Comparison of ENCODE assay signal across 8 cellular contexts in the genomic region with DNA sequence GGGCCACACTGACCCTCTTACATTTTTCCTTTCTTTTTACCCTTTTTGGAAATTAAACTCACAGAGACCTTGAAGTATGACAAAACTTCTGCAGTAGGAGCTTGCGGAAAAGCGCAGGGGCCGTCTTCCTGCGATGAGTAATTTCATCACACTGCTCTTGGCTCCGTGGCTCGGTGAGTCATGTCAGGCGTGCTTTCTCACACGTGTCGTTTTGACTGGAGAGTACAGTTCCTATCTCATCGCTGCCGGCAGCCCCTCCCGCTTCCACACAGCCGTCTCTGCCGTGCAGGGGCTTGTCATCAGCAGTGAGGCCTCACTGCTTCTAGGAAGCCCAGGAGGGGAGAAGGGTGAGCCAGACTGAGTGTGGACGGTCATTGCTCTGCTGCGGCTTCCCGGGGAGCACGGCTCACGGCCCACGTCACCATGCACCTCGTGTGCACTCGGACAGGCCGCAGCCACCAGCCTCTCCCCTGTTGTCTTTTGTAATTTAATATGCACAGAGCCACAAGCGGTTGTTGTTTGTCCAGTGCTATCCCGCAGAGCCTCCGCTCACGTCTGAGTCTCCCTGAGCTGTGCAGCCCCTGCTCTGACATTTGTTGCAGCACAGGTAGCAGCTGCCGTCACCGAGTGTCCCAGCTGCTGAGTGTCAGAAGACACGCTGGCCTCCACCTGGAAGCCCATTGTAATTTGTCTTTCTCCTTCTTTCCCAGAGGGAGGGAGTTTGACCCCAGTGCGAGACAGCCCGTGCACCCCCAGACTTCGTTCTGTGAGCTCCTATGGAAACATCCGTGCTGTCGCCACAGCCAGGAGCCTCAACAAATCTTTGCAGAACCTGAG.
DNase-seq lines count a peak whose midpoint lies in the region; ATAC-seq and TF ChIP-seq lines count a peak whose summit lies in the region.

No MANE protein-coding gene starts in this region.

- no peak overlapping the region for H3K4me3 ChIP-seq in trophoblast cell (ENCODE audit: low read depth, low read length)
- H3K4me3 ChIP-seq in thoracic aorta, result peak overlapping the region; percentile 54

- H3K4me1 ChIP-seq in trophoblast cell (ENCODE audit: control insufficient read depth in 1 of 2, insufficient read depth in 2 of 2, low read length in 2 of 2) (peaks cover 11 to 18% of the 10 kb centered on the region in 2 experiments), thoracic aorta (ENCODE audit: control insufficient read depth in 1 of 2, low read depth in 2 of 2) (peaks cover 13 to 28% of the 10 kb centered on the region in 2 donors)

- H3K9me3 ChIP-seq in trophoblast cell (ENCODE audit: insufficient read depth, low read depth, low read length) (peaks cover 2% of the 10 kb centered on the region), thoracic aorta (no peaks in the 10 kb centered on the region)

- no peaks in the 10 kb centered on the region for H3K79me2 ChIP-seq in trophoblast cell (ENCODE audit: control insufficient read depth, insufficient read depth, low read length, poor library complexity)

- TF ChIP-seq POLR2A in erythroblast (IDR thresholded peaks at IDR 0.05; ENCODE audit: low read length), result no peak

- TF ChIP-seq CTCF in thoracic aorta (IDR thresholded peaks at IDR 0.05), result no peak

- peak; percentile 83 for DNase-seq in GM04503 (ENCODE audit: low read depth)
- DNase-seq in NOMO-1 (lab: John Stamatoyannopoulos, UW; ENCODE audit: unreplicated experiment in 2 of 2), result peak; percentile 93 to 97
- DNase-seq in activated CD8-positive, alpha-beta memory T cell treated with anti-CD3 and anti-CD28 coated beads, Interleukin-2, amount 50 U/mL, for 4 hours, result peak; percentile 75
- DNase-seq in erythroblast (lab: John Stamatoyannopoulos, UW), result peak; percentile 72 to 91
- peak; percentile 89 to 91 for DNase-seq in trophoblast cell
- DNase-seq in thoracic aorta (ENCODE audit: low spot score), result peak; percentile 70
- DNase-seq in DMS53 treated with DMSO at 0.1 percent for 48 hours (lab: John Stamatoyannopoulos, UW; ENCODE audit: unreplicated experiment), result no peak

- H3K14ac ChIP-seq in trophoblast cell (ENCODE audit: low read length), result no peak overlapping the region

- ATAC-seq in HG02798 (IDR thresholded peaks at IDR 0.05; ENCODE audit: poor library complexity, unreplicated experiment), result peak; percentile 68
- peak; percentile 78 for ATAC-seq in thoracic aorta (ENCODE audit: insufficient number of reproducible peaks, low FRiP score, low read depth)

- H3K79me1 ChIP-seq in trophoblast cell (ENCODE audit: low read length), result no peaks in the 10 kb centered on the region

- H3K36me3 ChIP-seq in trophoblast cell (ENCODE audit: control insufficient read depth in 1 of 2, insufficient read depth in 2 of 2, low read length in 2 of 2), result peaks cover 22 to 30% of the 10 kb centered on the region in 2 experiments
- peaks cover 8% of the 10 kb centered on the region for H3K36me3 ChIP-seq in thoracic aorta

- H2BK5ac ChIP-seq in trophoblast cell (ENCODE audit: low read depth, low read length, poor library complexity), result no peak overlapping the region

- no peak overlapping the region for H2AK5ac ChIP-seq in trophoblast cell (ENCODE audit: low read length)

- no CpG with 5 or more reads among the region's 35 CpGs for WGBS in trophoblast cell (ENCODE audit: extremely low coverage, insufficient coverage, insufficient read length)

- H3K23ac ChIP-seq in trophoblast cell (ENCODE audit: low read length), result no peak overlapping the region

- H3K27ac ChIP-seq in trophoblast cell (ENCODE audit: low read depth, low read length) (peak overlapping the region; percentile 30), thoracic aorta (peak overlapping the region; percentile 16 to 69)

- no peak overlapping the region for H3K9ac ChIP-seq in trophoblast cell (ENCODE audit: low read length)

- H3K18ac ChIP-seq in trophoblast cell (ENCODE audit: low read length), result no peak overlapping the region

- no peak overlapping the region for H2BK12ac ChIP-seq in trophoblast cell (ENCODE audit: low read length)

- H3K27me3 ChIP-seq in trophoblast cell (ENCODE audit: insufficient read depth, low read length) (no peaks in the 10 kb centered on the region), thoracic aorta (replicated peaks; ENCODE audit: insufficient read depth) (no peaks in the 10 kb centered on the region)

- no peak overlapping the region for H4K91ac ChIP-seq in trophoblast cell (ENCODE audit: low read depth, low read length)

- H2BK120ac ChIP-seq in trophoblast cell (ENCODE audit: insufficient read depth, low read length, poor library complexity), result no peak overlapping the region

- H2AFZ ChIP-seq in trophoblast cell (ENCODE audit: insufficient read depth, low read length, poor library complexity), result no peak overlapping the region

- H3K4ac ChIP-seq in trophoblast cell (ENCODE audit: low read depth, low read length), result no peak overlapping the region

- H3K4me2 ChIP-seq in trophoblast cell (ENCODE audit: low read length), result no peak overlapping the region

- H4K8ac ChIP-seq in trophoblast cell (ENCODE audit: low read depth, low read length), result no peak overlapping the region

- no peak overlapping the region for H4K12ac ChIP-seq in trophoblast cell (ENCODE audit: low read depth, low read length)
